10 cellular contexts compared by ENCODE assay signal in genomic region chr6:33423777-33424176, GRCh38. TPM values are rescaled to one million over a fixed set of nuclear protein-coding genes. Genes with fewer than 3 reads are reported as not detected.
DNase-seq lines count a peak whose midpoint lies in the region; ATAC-seq lines count a peak whose summit lies in the region.
"Had no signal": no experiment of that assay in that cellular context is flagged by ENCODE, and none has a peak within 500 bp of the region (broad histone marks: within the 10 kb centered on the region; RNA-seq: fewer than 3 reads in every experiment).

No MANE protein-coding gene starts in this region.

- no peaks in the 10 kb centered on the region for H3K9me3 Mint-ChIP-seq in activated T-cell treated with anti-CD3 and anti-CD28 coated beads, Interleukin-2, amount 50 U/mL, for 24 hours
- no peaks in the 10 kb centered on the region for H3K9me3 Mint-ChIP-seq in activated T-cell treated with anti-CD3 and anti-CD28 coated beads, Interleukin-2, amount 50 U/mL, for 4 hours
- no peaks in the 10 kb centered on the region for H3K9me3 Mint-ChIP-seq in activated CD4-positive, alpha-beta memory T cell treated with anti-CD3 and anti-CD28 coated beads, Interleukin-2, amount 10 ng/mL, durations not matched to agents 7 days and 5 days
- no peaks in the 10 kb centered on the region for H3K9me3 Mint-ChIP-seq in immature natural killer cell

- no peak for ATAC-seq in activated T-cell treated with anti-CD3 and anti-CD28 coated beads, Interleukin-2, amount 50 U/mL, for 4 hours
- ATAC-seq in GM19463 (IDR thresholded peaks at IDR 0.05; ENCODE audit: unreplicated experiment) = no peak

- POLR2A ChIA-PET in activated CD4-positive, alpha-beta memory T cell treated with anti-CD3 and anti-CD28 coated beads, Interleukin-2, amount 10 ng/mL, durations not matched to agents 7 days and 5 days (lab: Charles Lee) = interaction anchor here (1.9 kb wide), 1 partner anchor 147 kb away, joined by 6 read pairs; no protein-coding TSS in a partner anchor

- peak overlapping the region; percentile 93 for H3K27ac ChIP-seq in temporal lobe (ENCODE audit: low read depth, low read length)

- H3K27me3 Mint-ChIP-seq in activated T-cell treated with anti-CD3 and anti-CD28 coated beads, Interleukin-2, amount 50 U/mL, for 24 hours = no peaks in the 10 kb centered on the region
- no peaks in the 10 kb centered on the region for H3K27me3 Mint-ChIP-seq in activated T-cell treated with anti-CD3 and anti-CD28 coated beads, Interleukin-2, amount 50 U/mL, for 4 hours (ENCODE audit: low read depth)
- peaks cover 16% of the 10 kb centered on the region for H3K27me3 Mint-ChIP-seq in activated CD4-positive, alpha-beta memory T cell treated with anti-CD3 and anti-CD28 coated beads, Interleukin-2, amount 10 ng/mL, durations not matched to agents 7 days and 5 days
- peaks cover 15 to 32% (median 18%) of the 10 kb centered on the region in 3 donors for H3K27me3 Mint-ChIP-seq in immature natural killer cell (ENCODE audit: low read depth in 3 of 3)

- peaks cover 7% of the 10 kb centered on the region for H3K36me3 Mint-ChIP-seq in activated T-cell treated with anti-CD3 and anti-CD28 coated beads, Interleukin-2, amount 50 U/mL, for 24 hours (ENCODE audit: low read depth)
- H3K36me3 Mint-ChIP-seq in activated T-cell treated with anti-CD3 and anti-CD28 coated beads, Interleukin-2, amount 50 U/mL, for 4 hours (ENCODE audit: insufficient read depth) = no peaks in the 10 kb centered on the region
- peaks cover 16% of the 10 kb centered on the region for H3K36me3 Mint-ChIP-seq in activated CD4-positive, alpha-beta memory T cell treated with anti-CD3 and anti-CD28 coated beads, Interleukin-2, amount 10 ng/mL, durations not matched to agents 7 days and 5 days (ENCODE audit: low read depth)
- no peaks in the 10 kb centered on the region for H3K36me3 Mint-ChIP-seq in immature natural killer cell

- CTCF ChIA-PET in activated CD4-positive, alpha-beta memory T cell treated with anti-CD3 and anti-CD28 coated beads, Interleukin-2, amount 10 ng/mL, durations not matched to agents 7 days and 5 days (lab: Charles Lee) = interaction anchor here (1.8 kb wide), 1 partner anchor 12 kb away, joined by 4 read pairs; no protein-coding TSS in a partner anchor

- no peak for DNase-seq in activated T-cell treated with anti-CD3 and anti-CD28 coated beads, Interleukin-2, amount 50 U/mL, for 24 hours
- no peak for DNase-seq in activated T-cell treated with anti-CD3 and anti-CD28 coated beads, Interleukin-2, amount 50 U/mL, for 4 hours
- DNase-seq in activated CD4-positive, alpha-beta memory T cell treated with anti-CD3 and anti-CD28 coated beads, Interleukin-2, amount 10 ng/mL, durations not matched to agents 7 days and 5 days = no peak
- DNase-seq in immature natural killer cell (no peak), AG08395 (ENCODE audit: low spot score) (no peak), activated gamma-delta T cell treated with Interleukin-2 at 50 U/mL for 16 hours (no peak)
- DNase-seq: NCI-H187, NCI-H526 treated with DMSO at 0.1 percent for 48 hours had no signal

- H3K27ac Mint-ChIP-seq in activated T-cell treated with anti-CD3 and anti-CD28 coated beads, Interleukin-2, amount 50 U/mL, for 24 hours = peak overlapping the region; percentile 96
- peak overlapping the region; percentile 42 for H3K27ac Mint-ChIP-seq in activated CD4-positive, alpha-beta memory T cell treated with anti-CD3 and anti-CD28 coated beads, Interleukin-2, amount 10 ng/mL, durations not matched to agents 7 days and 5 days
- peak overlapping the region; percentile 92 to 99 (median 96) for H3K27ac Mint-ChIP-seq in immature natural killer cell

- H3K4me1 Mint-ChIP-seq in activated T-cell treated with anti-CD3 and anti-CD28 coated beads, Interleukin-2, amount 50 U/mL, for 24 hours (ENCODE audit: low read depth) = peaks cover 63% of the 10 kb centered on the region
- peaks cover 61% of the 10 kb centered on the region for H3K4me1 Mint-ChIP-seq in activated T-cell treated with anti-CD3 and anti-CD28 coated beads, Interleukin-2, amount 50 U/mL, for 4 hours (ENCODE audit: low read depth)
- H3K4me1 Mint-ChIP-seq in activated CD4-positive, alpha-beta memory T cell treated with anti-CD3 and anti-CD28 coated beads, Interleukin-2, amount 10 ng/mL, durations not matched to agents 7 days and 5 days = peaks cover 67% of the 10 kb centered on the region
- H3K4me1 Mint-ChIP-seq in immature natural killer cell = peaks cover 59 to 66% of the 10 kb centered on the region in 2 donors

- H3K4me3 Mint-ChIP-seq in activated T-cell treated with anti-CD3 and anti-CD28 coated beads, Interleukin-2, amount 50 U/mL, for 24 hours = peak overlapping the region; percentile 86
- H3K4me3 Mint-ChIP-seq in activated T-cell treated with anti-CD3 and anti-CD28 coated beads, Interleukin-2, amount 50 U/mL, for 4 hours = no peak overlapping the region
- H3K4me3 Mint-ChIP-seq in activated CD4-positive, alpha-beta memory T cell treated with anti-CD3 and anti-CD28 coated beads, Interleukin-2, amount 10 ng/mL, durations not matched to agents 7 days and 5 days = peak overlapping the region; percentile 98
- H3K4me3 Mint-ChIP-seq in immature natural killer cell = peak overlapping the region; percentile 81 to 97 (median 94)

RNA-seq across cellular contexts. Expression of gene SYNGAP1, which starts 3.9 kb away (rescaled TPM):
- total RNA-seq in activated T-cell treated with anti-CD3 and anti-CD28 coated beads, Interleukin-2, amount 50 U/mL, for 4 hours = 10 to 100 TPM; 18.6 to 23.4 (median 20.2) TPM
- 10 to 100 TPM; 35.3 to 39.7 TPM for total RNA-seq in activated CD4-positive, alpha-beta memory T cell treated with anti-CD3 and anti-CD28 coated beads, Interleukin-2, amount 10 ng/mL, durations not matched to agents 7 days and 5 days
- polyA plus RNA-seq in immature natural killer cell = under 1 TPM; 0.02 to 0.32 (median 0.20) TPM
- total RNA-seq in temporal lobe = 36.4 TPM

RNA-seq across cellular contexts. Expression of gene CUTA, which starts 5.9 kb away (rescaled TPM):
- 10 to 100 TPM; 76.6 to 84.5 (median 79.2) TPM for total RNA-seq in activated T-cell treated with anti-CD3 and anti-CD28 coated beads, Interleukin-2, amount 50 U/mL, for 4 hours
- total RNA-seq in activated CD4-positive, alpha-beta memory T cell treated with anti-CD3 and anti-CD28 coated beads, Interleukin-2, amount 10 ng/mL, durations not matched to agents 7 days and 5 days = 100 to 1,000 TPM; 243 TPM
- 100 to 1,000 TPM; 367 to 404 (median 404) TPM for polyA plus RNA-seq in immature natural killer cell
- total RNA-seq in temporal lobe = 64.9 TPM

RNA-seq across cellular contexts. Expression of gene PHF1, which starts 13.0 kb away (rescaled TPM):
- 10 to 100 TPM; 24.4 to 29.4 (median 26.8) TPM for total RNA-seq in activated T-cell treated with anti-CD3 and anti-CD28 coated beads, Interleukin-2, amount 50 U/mL, for 4 hours
- total RNA-seq in activated CD4-positive, alpha-beta memory T cell treated with anti-CD3 and anti-CD28 coated beads, Interleukin-2, amount 10 ng/mL, durations not matched to agents 7 days and 5 days = 10 to 100 TPM; 46.4 to 51.4 TPM
- polyA plus RNA-seq in immature natural killer cell = 10 to 100 TPM; 22.7 to 36.5 (median 29.8) TPM
- 17.7 TPM for total RNA-seq in temporal lobe

RNA-seq across cellular contexts. Expression of gene ZBTB9, which starts 30.6 kb away (rescaled TPM):
- total RNA-seq in activated T-cell treated with anti-CD3 and anti-CD28 coated beads, Interleukin-2, amount 50 U/mL, for 4 hours = 10 to 100 TPM; 22.9 to 23.4 (median 22.9) TPM
- total RNA-seq in activated CD4-positive, alpha-beta memory T cell treated with anti-CD3 and anti-CD28 coated beads, Interleukin-2, amount 10 ng/mL, durations not matched to agents 7 days and 5 days = 1 to 10 TPM; 6.9 to 7.4 TPM
- polyA plus RNA-seq in immature natural killer cell = 1 to 10 TPM; 1.2 to 7.0 (median 3.0) TPM
- 5.9 TPM for total RNA-seq in temporal lobe

RNA-seq across cellular contexts. Expression of gene KIFC1, which starts 32.2 kb away (rescaled TPM):
- 1 to 10 TPM; 7.3 to 8.3 (median 7.4) TPM for total RNA-seq in activated T-cell treated with anti-CD3 and anti-CD28 coated beads, Interleukin-2, amount 50 U/mL, for 4 hours
- 100 to 1,000 TPM; 125 to 127 TPM for total RNA-seq in activated CD4-positive, alpha-beta memory T cell treated with anti-CD3 and anti-CD28 coated beads, Interleukin-2, amount 10 ng/mL, durations not matched to agents 7 days and 5 days
- 1 to 10 TPM in 2 of 3 donors, not detected in 1; 2.2 to 3.7 TPM for polyA plus RNA-seq in immature natural killer cell
- total RNA-seq in temporal lobe = 1.7 TPM

Comparison
In these comparisons a context has a peak if more than half of its experiments do, and no peak if none do; other contexts are left out.
1. H3K27ac Mint-ChIP-seq: peak in every context shown above with its lines; median percentile 96 in activated T-cell treated with anti-CD3 and anti-CD28 coated beads, Interleukin-2, amount 50 U/mL, for 24 hours; 96 in immature natural killer cell; 42 in activated CD4-positive, alpha-beta memory T cell treated with anti-CD3 and anti-CD28 coated beads, Interleukin-2, amount 10 ng/mL, durations not matched to agents 7 days and 5 days.